In genomic region chr3:128294999-128295468, GRCh38 we compare ENCODE assay signal across 18 cellular contexts.
DNase-seq lines count a peak whose midpoint lies in the region; ATAC-seq and TF ChIP-seq lines count a peak whose summit lies in the region.
"Had no signal": no experiment of that assay in that cellular context is flagged by ENCODE, and none has a peak within 500 bp of the region (broad histone marks: within the 10 kb centered on the region; RNA-seq: fewer than 3 reads in every experiment).

No MANE protein-coding gene starts in this region.

- H3K9me3 Mint-ChIP-seq in CD8-positive, alpha-beta T cell, result peaks cover 3% of the 10 kb centered on the region
- H3K9me3 Mint-ChIP-seq in activated T-cell treated with anti-CD3 and anti-CD28 coated beads, Interleukin-2, amount 50 U/mL, for 72 hours, result peaks cover 0 to 2% of the 10 kb centered on the region in 2 donors

- H3K27ac Mint-ChIP-seq in CD8-positive, alpha-beta T cell, result peak overlapping the region; percentile 91
- peak overlapping the region; percentile 82 for H3K27ac Mint-ChIP-seq in activated T-cell treated with anti-CD3 and anti-CD28 coated beads, Interleukin-2, amount 50 U/mL, for 72 hours

- CTCF ChIA-PET in CD8-positive, alpha-beta T cell (lab: Charles Lee), result interaction anchor here (0.9 to 4.1 kb wide), 3 partner anchors 13 to 69 kb away, joined by 3 to 19 read pairs (median 7); no protein-coding TSS in a partner anchor

- no peaks in the 10 kb centered on the region for H3K27me3 ChIP-seq in CD8-positive, alpha-beta T cell (ENCODE audit: insufficient read depth, low read length)
- H3K27me3 ChIP-seq: gastrocnemius medialis, SJCRH30 had no signal

- POLR2A ChIA-PET in CD8-positive, alpha-beta T cell (lab: Charles Lee), result interaction anchor here (0.8 to 3.8 kb wide), 2 partner anchors 9 to 12 kb away, joined by 6 to 18 read pairs; no protein-coding TSS in a partner anchor

- TF ChIP-seq CTCF in C4-2B (conservative IDR thresholded peaks at IDR 0.05), result no peak
- TF ChIP-seq CTCF in CD8-positive, alpha-beta T cell (IDR thresholded peaks at IDR 0.05), result no peak

- intact Hi-C loops in CD8-positive, alpha-beta T cell (cut with DNase I, micrococcal nuclease), result loop anchor here in 1 of 2 experiments (1.0 to 2.0 kb wide), 2 partner anchors 21 to 140 kb away; no protein-coding TSS in a partner anchor

- peak; percentile 79 for ATAC-seq in CD8-positive, alpha-beta T cell
- ATAC-seq in activated T-cell treated with anti-CD3 and anti-CD28 coated beads, Interleukin-2, amount 50 U/mL, for 72 hours (replicated peaks in 1 of 2), result no peak
- ATAC-seq: gastrocnemius medialis, mucosa of descending colon, sciatic nerve had no signal

- H3K4me1 Mint-ChIP-seq in CD8-positive, alpha-beta T cell (ENCODE audit: low read depth), result peaks cover 68% of the 10 kb centered on the region
- peaks cover 29% of the 10 kb centered on the region for H3K4me1 Mint-ChIP-seq in activated T-cell treated with anti-CD3 and anti-CD28 coated beads, Interleukin-2, amount 50 U/mL, for 72 hours (ENCODE audit: low read depth)

- H3K36me3 ChIP-seq in CD8-positive, alpha-beta T cell (ENCODE audit: insufficient read depth, low read length), result no peaks in the 10 kb centered on the region
- H3K36me3 ChIP-seq: SJCRH30 had no signal

- DNase-seq in CD8-positive, alpha-beta T cell, result peak in 2 of 7 experiments; percentile 13 to 68
- DNase-seq in activated T-cell treated with anti-CD3 and anti-CD28 coated beads, Interleukin-2, amount 50 U/mL, for 72 hours, result no peak
- DNase-seq in mucosa of gallbladder (ENCODE audit: low spot score) (peak; percentile 4), NAMALWA (ENCODE audit: low spot score) (no peak), NCI-H1417 (lab: John Stamatoyannopoulos, UW) (no peak), HPDE6-E6E7 (ENCODE audit: extremely low spot score) (no peak)
- DNase-seq: activated CD4-positive, alpha-beta T cell treated with anti-CD3 and anti-CD28 coated beads for 1 hour; gastrocnemius medialis; GM23248; mucosa of descending colon; NCI-H2029; NCI-H510A treated with DMSO at 0.1 percent for 48 hours; occipital lobe; OCI-M1; SJCRH30 had no signal

- H3K4me1 ChIP-seq in CD8-positive, alpha-beta T cell (ENCODE audit: insufficient read depth, low read length), result peaks cover 56% of the 10 kb centered on the region

- peak overlapping the region; percentile 34 for H3K4me3 ChIP-seq in CD8-positive, alpha-beta T cell (ENCODE audit: low read depth, low read length)
- H3K4me3 ChIP-seq: gastrocnemius medialis, GM23248, mucosa of descending colon, SJCRH30 had no signal

- no peaks in the 10 kb centered on the region for H3K9me3 ChIP-seq in CD8-positive, alpha-beta T cell (ENCODE audit: low read length)
- H3K9me3 ChIP-seq: gastrocnemius medialis, SJCRH30 had no signal

- peak overlapping the region; percentile 44 for H3K4me3 Mint-ChIP-seq in CD8-positive, alpha-beta T cell
- H3K4me3 Mint-ChIP-seq in activated T-cell treated with anti-CD3 and anti-CD28 coated beads, Interleukin-2, amount 50 U/mL, for 72 hours, result peak overlapping the region in 1 of 2 donors; percentile 36

- H3K27me3 Mint-ChIP-seq in CD8-positive, alpha-beta T cell (ENCODE audit: low read depth), result no peaks in the 10 kb centered on the region
- no peaks in the 10 kb centered on the region for H3K27me3 Mint-ChIP-seq in activated T-cell treated with anti-CD3 and anti-CD28 coated beads, Interleukin-2, amount 50 U/mL, for 72 hours (ENCODE audit: low read depth)

- H3K27ac ChIP-seq in C4-2B, result peak overlapping the region; percentile 52
- H3K27ac ChIP-seq in CD8-positive, alpha-beta T cell (ENCODE audit: low read depth, low read length), result peak overlapping the region; percentile 47
- H3K27ac ChIP-seq: epithelial cell of prostate, gastrocnemius medialis, GM23248, SJCRH30 had no signal

- H3K36me3 Mint-ChIP-seq in CD8-positive, alpha-beta T cell, result peaks cover 20% of the 10 kb centered on the region
- H3K36me3 Mint-ChIP-seq in activated T-cell treated with anti-CD3 and anti-CD28 coated beads, Interleukin-2, amount 50 U/mL, for 72 hours (ENCODE audit: insufficient read depth in 2 of 2), result peaks cover 1 to 8% of the 10 kb centered on the region in 2 donors
